1 cellular context compared by ENCODE assay signal in genomic region chr12:57744777-57745484, GRCh38.
A peak's percentile ranks its signal among the peaks of the same experiment; 100 is the strongest.
TF ChIP-seq lines count a peak whose summit lies in the region.

Gene TSPAN31 (plus strand): TSS chr12:57745039. CDS start chr12:57745155, 116 bp downstream.

TF ChIP-seq in HepG2, 621 proteins besides CTCF, POLR2A, EP300 and RAD21 (continued from another document):
- no peak for TF ChIP-seq HIC2 (CRISPR knock-in tag; IDR thresholded peaks at IDR 0.05; ENCODE audit: low read depth)
- TF ChIP-seq ZNF550 (CRISPR knock-in tag; IDR thresholded peaks at IDR 0.05; ENCODE audit: borderline replicate concordance), result no peak
- peak; percentile 70 for TF ChIP-seq ZNF687 (CRISPR knock-in tag; IDR thresholded peaks at IDR 0.05)
- TF ChIP-seq ZFP36L1 (CRISPR knock-in tag; IDR thresholded peaks at IDR 0.05), result no peak
- TF ChIP-seq ZNF33A (CRISPR knock-in tag; IDR thresholded peaks at IDR 0.05; ENCODE audit: borderline replicate concordance), result no peak
- TF ChIP-seq ZXDC (CRISPR knock-in tag; IDR thresholded peaks at IDR 0.05), result no peak
- no peak for TF ChIP-seq IRX3 (CRISPR knock-in tag; IDR thresholded peaks at IDR 0.05; ENCODE audit: borderline replicate concordance, low read depth)
- TF ChIP-seq ASH2L (IDR thresholded peaks at IDR 0.05; ENCODE audit: insufficient read length, low read depth, low read length), result peak; percentile 71
- no peak for TF ChIP-seq ZNF552 (CRISPR knock-in tag; IDR thresholded peaks at IDR 0.05; ENCODE audit: borderline replicate concordance)
- no peak for TF ChIP-seq HOXD1 (CRISPR knock-in tag; IDR thresholded peaks at IDR 0.05)
- no peak for TF ChIP-seq MLX (CRISPR knock-in tag; IDR thresholded peaks at IDR 0.05)
- TF ChIP-seq ZNF18 (CRISPR knock-in tag; IDR thresholded peaks at IDR 0.05; ENCODE audit: insufficient replicate concordance), result peak; percentile 78
- peak; percentile 65 for TF ChIP-seq CEBPG (CRISPR knock-in tag; IDR thresholded peaks at IDR 0.05)
- TF ChIP-seq ZNF770 (CRISPR knock-in tag; IDR thresholded peaks at IDR 0.05), result no peak
- no peak for TF ChIP-seq THYN1 (CRISPR knock-in tag; IDR thresholded peaks at IDR 0.05; ENCODE audit: borderline replicate concordance, low read depth)
- no peak for TF ChIP-seq ZNF496 (CRISPR knock-in tag; IDR thresholded peaks at IDR 0.05; ENCODE audit: insufficient replicate concordance)
- peak; percentile 73 for TF ChIP-seq ELF1 (CRISPR knock-in tag; IDR thresholded peaks at IDR 0.05)
- no peak for TF ChIP-seq ZNF597 (CRISPR knock-in tag; IDR thresholded peaks at IDR 0.05)
